ENCODE assay signal across 30 cellular contexts in genomic region chr7:40223451-40224112, GRCh38.
DNase-seq lines count a peak whose midpoint lies in the region; ATAC-seq, FAIRE-seq and TF ChIP-seq lines count a peak whose summit lies in the region.
"Had no signal": no experiment of that assay in that cellular context is flagged by ENCODE, and none has a peak within 500 bp of the region (broad histone marks: within the 10 kb centered on the region; RNA-seq: fewer than 3 reads in every experiment).

No MANE protein-coding gene starts in this region.

- no peak overlapping the region for H2BK15ac ChIP-seq in mesenchymal stem cell (ENCODE audit: low read depth, poor library complexity, severe bottlenecking)

- no peak overlapping the region for H2BK120ac ChIP-seq in mesenchymal stem cell (ENCODE audit: low read depth, low read length)

- intact Hi-C loops in Right ventricle myocardium inferior (cut with DNase I): no loop called here

- H3K9ac ChIP-seq in mesenchymal stem cell (ENCODE audit: low read length) (no peak overlapping the region), smooth muscle cell (ENCODE audit: low read depth) (peak overlapping the region; percentile 1)

- no peaks in the 10 kb centered on the region for H3K9me3 ChIP-seq in mesenchymal stem cell (ENCODE audit: control insufficient read depth, low read length)
- no peaks in the 10 kb centered on the region for H3K9me3 ChIP-seq in smooth muscle cell (replicated peaks; ENCODE audit: low read depth)
- H3K9me3 ChIP-seq: body of pancreas, colonic mucosa, gastrocnemius medialis, HAP-1, pancreas, thoracic aorta, uterus had no signal

- DNase-seq in mesenchymal stem cell: no peak
- no peak for DNase-seq in smooth muscle cell (lab: John Stamatoyannopoulos, UW; ENCODE audit: unreplicated experiment)
- DNase-seq in Right ventricle myocardium inferior (ENCODE audit: missing footprints): no peak
- no peak for DNase-seq in GOT3 (lab: John Stamatoyannopoulos, UW)
- DNase-seq: activated CD4-positive, alpha-beta T cell treated with anti-CD3 and anti-CD28 coated beads, Interleukin-2, amount 10 ng/mL, durations not matched to agents 24 days and 14 days; activated naive CD8-positive, alpha-beta T cell treated with anti-CD3 and anti-CD28 coated beads, Interleukin-2, amount 50 U/mL, for 24 hours; activated T-cell treated with anti-CD3 and anti-CD28 coated beads, Interleukin-2, amount 50 U/mL, for 48 hours; body of pancreas; CD4-positive, CD25-positive, alpha-beta regulatory T cell; colonic mucosa; DND-41; effector memory CD4-positive, alpha-beta T cell; gastrocnemius medialis; left ventricle myocardium inferior; NCI-H1105; NCI-H2029; NCI-H226; NCI-H82; pancreas; right cardiac atrium; stimulated activated naive CD4-positive, alpha-beta T cell; uterus; WERI-Rb-1 had no signal

- H3K4me3 ChIP-seq in mesenchymal stem cell (ENCODE audit: insufficient read depth in 1 of 2, low read depth in 1 of 2, low read length in 2 of 2) (no peak overlapping the region), smooth muscle cell (no peak overlapping the region)
- H3K4me3 ChIP-seq: body of pancreas, colonic mucosa, gastrocnemius medialis, HAP-1, left ventricle myocardium inferior, pancreas, thoracic aorta, uterus had no signal

- peak; percentile 92 for FAIRE-seq in endometrium (lab: Jason Lieb, UNC)
- FAIRE-seq: pancreas had no signal

- H3K27me3 ChIP-seq in mesenchymal stem cell (ENCODE audit: control insufficient read depth in 1 of 2, insufficient read depth in 1 of 2, low read length in 2 of 2): no peaks in the 10 kb centered on the region
- H3K27me3 ChIP-seq in smooth muscle cell (ENCODE audit: low read depth): no peaks in the 10 kb centered on the region
- H3K27me3 ChIP-seq: body of pancreas, colonic mucosa, gastrocnemius medialis, pancreas, uterus had no signal

- H3K27ac ChIP-seq in VCaP: peak overlapping the region; percentile 19
- peak overlapping the region; percentile 93 for H3K27ac ChIP-seq in mesenchymal stem cell (ENCODE audit: low read length, poor library complexity, severe bottlenecking)
- H3K27ac ChIP-seq in smooth muscle cell (ENCODE audit: low read depth): peak overlapping the region; percentile 61
- H3K27ac ChIP-seq: body of pancreas, colonic mucosa, gastrocnemius medialis, left ventricle myocardium inferior, RWPE1, uterus, WERI-Rb-1 had no signal

- H2BK5ac ChIP-seq in mesenchymal stem cell (ENCODE audit: low read depth, low read length, poor library complexity, severe bottlenecking): no peak overlapping the region

- H3K18ac ChIP-seq in mesenchymal stem cell (ENCODE audit: low read depth in 1 of 2, low read length in 2 of 2): no peak overlapping the region

- 97% methylated on average over 2 of the region's 2 CpGs for WGBS in mesenchymal stem cell
- 77% methylated on average over 2 of the region's 2 CpGs for WGBS in smooth muscle cell (ENCODE audit: low lambda C conversion rate)

- H2AK5ac ChIP-seq in mesenchymal stem cell (ENCODE audit: low read length, severe bottlenecking): peak overlapping the region; percentile 59

- no peak for TF ChIP-seq CTCF in VCaP (conservative IDR thresholded peaks at IDR 0.05)
- TF ChIP-seq CTCF in smooth muscle cell (IDR thresholded peaks at IDR 0.05; ENCODE audit: borderline replicate concordance, insufficient read depth, poor library complexity, severe bottlenecking): no peak

- H4K8ac ChIP-seq in mesenchymal stem cell (ENCODE audit: low read length): no peak overlapping the region

- no peaks in the 10 kb centered on the region for H4K20me1 ChIP-seq in smooth muscle cell (ENCODE audit: low read depth)

- H3K4me1 ChIP-seq in mesenchymal stem cell (ENCODE audit: control insufficient read depth, insufficient read depth, low read depth, low read length) (peaks cover 5% of the 10 kb centered on the region), smooth muscle cell (ENCODE audit: low read depth) (peaks cover 18% of the 10 kb centered on the region)
- H3K4me1 ChIP-seq: body of pancreas, colonic mucosa, gastrocnemius medialis, HAP-1, left ventricle myocardium inferior, uterus had no signal

- H3K14ac ChIP-seq in mesenchymal stem cell (ENCODE audit: low read length in 2 of 2): no peak overlapping the region

- H4K91ac ChIP-seq in mesenchymal stem cell (ENCODE audit: low read length): no peak overlapping the region

- H3K4ac ChIP-seq in mesenchymal stem cell (ENCODE audit: low read depth in 1 of 2, low read length in 2 of 2): no peak overlapping the region

- H2BK12ac ChIP-seq in mesenchymal stem cell (ENCODE audit: low read length in 2 of 2): no peak overlapping the region

- no peak overlapping the region for H3K4me2 ChIP-seq in mesenchymal stem cell (ENCODE audit: low read length, poor library complexity, severe bottlenecking)
- no peak overlapping the region for H3K4me2 ChIP-seq in smooth muscle cell

- no peak for ATAC-seq in Right ventricle myocardium inferior
- no peak for ATAC-seq in GM21786 (IDR thresholded peaks at IDR 0.05; ENCODE audit: unreplicated experiment)
- ATAC-seq: activated naive CD8-positive, alpha-beta T cell treated with anti-CD3 and anti-CD28 coated beads, Interleukin-2, amount 50 U/mL, for 24 hours; body of pancreas; gastrocnemius medialis; natural killer cell treated with Interleukin-12 subunit alpha and Interleukin-12 subunit beta and Interleukin-15 and Interleukin-18, amount 100 ng/mL, for 72 hours; right cardiac atrium had no signal

- H3K36me3 ChIP-seq in mesenchymal stem cell (ENCODE audit: control insufficient read depth in 1 of 2, insufficient read depth in 2 of 2, low read depth in 1 of 2, low read length in 2 of 2): peaks cover 0 to 4% of the 10 kb centered on the region in 2 experiments
- H3K36me3 ChIP-seq in smooth muscle cell (ENCODE audit: low read depth): peaks cover under 1% of the 10 kb centered on the region
- H3K36me3 ChIP-seq: colonic mucosa, HAP-1, pancreas, thoracic aorta, uterus, WERI-Rb-1 had no signal

- no peak overlapping the region for H3K23ac ChIP-seq in mesenchymal stem cell (ENCODE audit: low read length in 2 of 2)

- H3F3A ChIP-seq in smooth muscle cell (ENCODE audit: low read depth): peaks cover 18% of the 10 kb centered on the region

- H3K79me1 ChIP-seq in mesenchymal stem cell (replicated peaks; ENCODE audit: low read length, poor library complexity, severe bottlenecking): no peaks in the 10 kb centered on the region

- no peaks in the 10 kb centered on the region for H3K79me2 ChIP-seq in smooth muscle cell (ENCODE audit: low read depth)

- no peak overlapping the region for H2AFZ ChIP-seq in mesenchymal stem cell (ENCODE audit: low read depth, low read length)
- H2AFZ ChIP-seq in smooth muscle cell (ENCODE audit: low read depth): no peak overlapping the region

Comparison
In these comparisons a context has a peak if more than half of its experiments do, and no peak if none do; other contexts are left out.
1. H3K27ac ChIP-seq: peak in every context shown above with its lines; median percentile 93 in mesenchymal stem cell; 61 in smooth muscle cell; 19 in VCaP.